In the genomic region with DNA sequence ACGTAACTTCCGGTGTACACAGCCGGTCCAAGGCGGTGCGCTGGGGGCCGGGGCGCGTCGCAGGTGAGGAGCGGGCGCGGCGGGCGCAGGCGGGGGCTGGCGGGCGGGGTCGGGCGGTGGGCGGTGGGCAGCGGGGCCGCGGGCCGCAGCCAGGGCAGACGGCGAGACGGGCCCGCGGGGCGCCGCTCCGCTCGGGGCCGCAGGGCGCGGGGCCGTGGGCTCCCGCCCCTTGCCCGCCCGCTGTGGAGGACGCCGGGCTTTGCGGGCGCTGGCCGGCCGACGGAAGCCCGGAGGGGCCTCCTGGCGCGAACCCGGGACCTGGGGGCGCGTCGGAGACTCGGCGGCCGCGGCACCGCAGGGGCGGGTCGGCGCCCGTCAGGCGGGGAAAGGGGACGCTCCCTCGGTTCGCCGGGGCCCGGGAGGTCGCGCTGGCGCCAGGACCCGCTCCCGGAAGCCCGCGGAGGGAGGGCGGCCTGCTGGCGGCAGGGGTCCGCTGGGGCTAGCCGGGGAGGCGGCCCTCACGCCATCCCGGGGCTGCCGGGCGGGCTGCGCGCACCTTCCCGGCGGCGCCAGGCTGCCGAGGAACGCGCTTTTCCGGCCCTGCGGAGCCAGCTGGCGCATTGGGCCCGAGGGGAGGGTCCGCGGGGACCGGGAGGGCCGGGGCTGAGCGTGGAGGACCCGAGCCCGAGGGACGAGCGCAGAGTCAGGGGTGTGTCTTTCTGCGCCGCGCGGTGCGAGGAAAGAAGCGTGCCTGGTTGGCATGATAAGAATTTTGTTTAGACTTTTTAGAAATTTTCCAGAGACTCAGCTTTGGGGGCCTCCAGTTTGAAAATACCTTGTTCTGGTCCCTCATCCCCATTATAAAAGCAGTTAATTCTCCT, we compare ENCODE assay signal across 8 cellular contexts. TPM values are rescaled to one million over a fixed set of nuclear protein-coding genes. Genes with fewer than 3 reads are reported as not detected.
DNase-seq lines count a peak whose midpoint lies in the region; ATAC-seq, FAIRE-seq and TF ChIP-seq lines count a peak whose summit lies in the region.

A gene with protein sequence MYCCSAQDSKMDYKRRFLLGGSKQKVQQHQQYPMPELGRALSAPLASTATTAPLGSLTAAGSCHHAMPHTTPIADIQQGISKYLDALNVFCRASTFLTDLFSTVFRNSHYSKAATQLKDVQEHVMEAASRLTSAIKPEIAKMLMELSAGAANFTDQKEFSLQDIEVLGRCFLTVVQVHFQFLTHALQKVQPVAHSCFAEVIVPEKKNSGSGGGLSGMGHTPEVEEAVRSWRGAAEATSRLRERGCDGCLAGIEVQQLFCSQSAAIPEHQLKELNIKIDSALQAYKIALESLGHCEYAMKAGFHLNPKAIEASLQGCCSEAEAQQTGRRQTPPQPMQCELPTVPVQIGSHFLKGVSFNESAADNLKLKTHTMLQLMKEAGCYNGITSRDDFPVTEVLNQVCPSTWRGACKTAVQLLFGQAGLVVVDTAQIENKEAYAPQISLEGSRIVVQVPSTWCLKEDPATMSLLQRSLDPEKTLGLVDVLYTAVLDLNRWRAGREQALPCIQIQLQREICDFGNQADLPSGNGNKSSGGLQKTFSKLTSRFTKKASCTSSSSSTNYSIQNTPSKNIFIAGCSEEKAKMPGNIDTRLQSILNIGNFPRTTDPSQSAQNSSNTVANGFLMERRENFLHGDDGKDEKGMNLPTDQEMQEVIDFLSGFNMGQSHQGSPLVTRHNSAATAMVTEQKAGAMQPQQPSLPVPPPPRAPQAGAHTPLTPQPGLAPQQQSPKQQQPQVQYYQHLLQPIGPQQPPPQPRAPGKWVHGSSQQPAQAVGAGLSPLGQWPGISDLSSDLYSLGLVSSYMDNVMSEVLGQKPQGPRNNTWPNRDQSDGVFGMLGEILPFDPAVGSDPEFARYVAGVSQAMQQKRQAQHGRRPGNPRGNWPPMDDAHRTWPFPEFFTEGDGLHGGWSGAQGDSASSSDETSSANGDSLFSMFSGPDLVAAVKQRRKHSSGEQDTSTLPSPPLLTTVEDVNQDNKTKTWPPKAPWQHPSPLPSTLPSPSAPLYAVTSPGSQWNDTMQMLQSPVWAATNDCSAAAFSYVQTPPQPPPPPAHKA (N-terminal part only) (plus strand): TSS at position 3 of the 881 bp plus-strand sequence. CDS start 45,920 bp downstream, outside the sequence.

- peak; percentile 75 to 78 for ATAC-seq in lower lobe of right lung

- no peaks in the 10 kb centered on the region for H3K9me2 ChIP-seq in Loucy (replicated peaks; ENCODE audit: low read depth, low read length)

- H3K9ac ChIP-seq in Loucy (ENCODE audit: low read depth, low read length, poor library complexity, severe bottlenecking), result peak within 1 kb of the TSS; percentile 76

- 0 out of 2 replicates have a peak, but pooled peaks cover 5% of the 10 kb centered on the region for H3F3A ChIP-seq in Loucy (ENCODE audit: low read depth)

- peak within 1 kb of the TSS; percentile 83 for H3K4me2 ChIP-seq in Loucy (ENCODE audit: low read depth, low read length, poor library complexity, severe bottlenecking)

- H3K4me1 ChIP-seq in Loucy (ENCODE audit: insufficient read depth, low read length, poor library complexity, severe bottlenecking) (peaks cover 7% of the 10 kb centered on the region), lower lobe of right lung (peaks cover 8% of the 10 kb centered on the region)

- no peaks in the 10 kb centered on the region for H3K36me3 ChIP-seq in Loucy (ENCODE audit: insufficient read depth, low read length)
- peaks cover 8% of the 10 kb centered on the region for H3K36me3 ChIP-seq in lower lobe of right lung

- TF ChIP-seq POLR2A in H54 (IDR thresholded peaks at IDR 0.05; ENCODE audit: low read depth, low read length), result no peak

- H3K27me3 ChIP-seq in Loucy (ENCODE audit: insufficient read depth, low read length, poor library complexity, severe bottlenecking), result no peaks in the 10 kb centered on the region
- H3K27me3 ChIP-seq in dorsolateral prefrontal cortex, result no peaks in the 10 kb centered on the region
- no peaks in the 10 kb centered on the region for H3K27me3 ChIP-seq in lower lobe of right lung (ENCODE audit: low read depth)

- H3K9me3 ChIP-seq in Loucy (ENCODE audit: insufficient read depth, low read depth, low read length) (no peaks in the 10 kb centered on the region), lower lobe of right lung (no peaks in the 10 kb centered on the region)

- intact Hi-C loops in dorsolateral prefrontal cortex (cut with DNase I), result loop anchor here in 1 of 2 donors (10.0 kb wide), 1 partner anchor 90 kb away; no protein-coding TSS in a partner anchor
- intact Hi-C loops in lower lobe of right lung (cut with DNase I), result no loop called here

- peaks cover 8% of the 10 kb centered on the region for H3K79me2 ChIP-seq in Loucy (ENCODE audit: insufficient read depth, low read length)

- no peak for FAIRE-seq in H54 (lab: Jason Lieb, UNC)

- DNase-seq in GM12865 (ENCODE audit: low read depth) (peak; percentile 84), H54 (ENCODE audit: insufficient read length, low spot score) (peak; percentile 90), dorsolateral prefrontal cortex (peak in 3 of 10 donors; percentile 33 to 72 (median 58)), lower lobe of right lung (peak; percentile 59), NCI-H1694 (lab: John Stamatoyannopoulos, UW) (no peak)
- peak; percentile 90 for DNase-seq in activated CD4-positive, alpha-beta T cell treated with anti-CD3 and anti-CD28 coated beads for 48 hours
- DNase-seq in stimulated activated CD8-positive, alpha-beta memory T cell treated with anti-CD3 and anti-CD28 coated beads, Interleukin-2, amount 100 ng/mL, for 48 hours (ENCODE audit: low read depth in 2 of 2), result peak; percentile 82 to 83

- peaks cover 4% of the 10 kb centered on the region for H4K20me1 ChIP-seq in Loucy (ENCODE audit: insufficient read depth, low read length, poor library complexity, severe bottlenecking)

- H3K4me3 ChIP-seq in GM12865 (ENCODE audit: low read depth, low read length) (peak within 1 kb of the TSS; percentile 97), Loucy (ENCODE audit: low read length, poor library complexity, severe bottlenecking) (peak within 1 kb of the TSS; percentile 98), dorsolateral prefrontal cortex (peak within 1 kb of the TSS; percentile 58 to 100 (median 94)), lower lobe of right lung (peak within 1 kb of the TSS; percentile 94)

- peak within 1 kb of the TSS; percentile 83 to 99 (median 96) for H3K27ac ChIP-seq in dorsolateral prefrontal cortex
- H3K27ac ChIP-seq in lower lobe of right lung, result peak within 1 kb of the TSS; percentile 94

- H2AFZ ChIP-seq in Loucy (ENCODE audit: low read length), result peak within 1 kb of the TSS; percentile 98

- TF ChIP-seq CTCF in GM12865 (IDR thresholded peaks at IDR 0.05; ENCODE audit: insufficient read depth, low read depth, low read length, missing control alignments) (no peak), Loucy (conservative IDR thresholded peaks at IDR 0.05; ENCODE audit: low read length) (no peak), dorsolateral prefrontal cortex (IDR thresholded peaks at IDR 0.05 in 54 of 56, conservative IDR thresholded peaks at IDR 0.05 in 2 of 56; ENCODE audit: low read depth in 1 of 56, partially characterized antibody in 56 of 56) (peak in 2 of 56 donors; percentile 2 to 8), lower lobe of right lung (IDR thresholded peaks at IDR 0.05) (no peak)

RNA-seq across cellular contexts. Expression of the gene that starts here (rescaled TPM):
- 10 to 100 TPM; 15.6 to 45.4 (median 24.2) TPM for total RNA-seq in dorsolateral prefrontal cortex
- 31.2 TPM for total RNA-seq in lower lobe of right lung
